ENCODE assay signal across 8 cellular contexts in the genomic region with DNA sequence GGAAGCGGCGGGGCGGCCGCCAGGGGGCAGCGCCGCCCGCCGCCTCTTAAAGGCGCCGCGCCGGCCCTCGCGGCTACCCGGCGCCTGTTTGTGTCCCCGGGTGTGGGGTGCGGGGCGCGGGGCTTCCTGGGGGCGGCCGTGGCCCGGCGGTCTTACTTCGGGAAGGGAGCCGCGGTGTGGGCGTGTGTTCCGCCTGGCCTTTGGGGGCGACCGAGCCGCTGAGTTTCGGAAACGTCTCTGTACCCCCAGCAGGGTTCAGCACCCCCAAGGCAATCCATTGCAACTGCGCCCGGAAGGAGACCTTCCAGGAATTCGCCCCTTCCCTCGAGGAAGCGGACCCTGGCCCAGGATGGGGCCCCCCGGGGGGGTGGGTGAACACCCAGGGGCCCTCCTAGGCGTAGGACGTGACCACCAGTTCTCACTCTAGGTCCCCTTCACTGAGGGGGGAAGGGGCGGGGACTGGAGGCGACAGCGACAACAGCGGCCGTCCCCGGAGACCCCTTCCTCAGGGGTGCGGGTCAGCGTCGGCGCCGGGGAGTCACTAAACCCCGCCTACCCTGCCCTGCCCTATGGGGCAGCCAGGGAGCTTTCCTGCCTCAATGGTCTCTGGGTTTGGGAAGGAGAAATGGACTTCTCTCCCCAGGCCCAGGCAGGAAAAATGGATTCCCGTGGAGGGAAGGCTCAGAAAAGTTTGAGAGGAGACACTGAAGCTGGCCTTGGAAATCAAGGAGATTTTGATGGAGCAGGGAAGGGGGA. TPM values are rescaled to one million over a fixed set of nuclear protein-coding genes. Genes with fewer than 3 reads are reported as not detected.
DNase-seq lines count a peak whose midpoint lies in the region; ATAC-seq lines count a peak whose summit lies in the region.

A gene (minus strand): TSS at position 6 of the 756 bp plus-strand sequence. CDS start 762 bp downstream, outside the sequence.

- peaks cover 41% of the 10 kb centered on the region for H3K4me1 Mint-ChIP-seq in activated CD8-positive, alpha-beta T cell treated with anti-CD3 and anti-CD28 coated beads, Interleukin-2, amount 10 ng/mL, durations not matched to agents 7 days and 5 days (ENCODE audit: low read depth)

- in situ Hi-C loops in endometrial microvascular endothelial cells (cut with HindIII; ENCODE audit: inconsistent ontology term, low pct_unique_long_range_greater_than_20kb, low sequenced_read_pairs) = loop anchor here (10.0 kb wide), 1 partner anchor 151 kb away; no protein-coding TSS in a partner anchor

- no peaks in the 10 kb centered on the region for H3K9me3 Mint-ChIP-seq in activated CD8-positive, alpha-beta T cell treated with anti-CD3 and anti-CD28 coated beads, Interleukin-2, amount 10 ng/mL, durations not matched to agents 7 days and 5 days (ENCODE audit: insufficient read depth)

- CTCF ChIA-PET in activated CD8-positive, alpha-beta T cell treated with anti-CD3 and anti-CD28 coated beads, Interleukin-2, amount 10 ng/mL, durations not matched to agents 7 days and 5 days (lab: Charles Lee) = interaction anchor here (0.8 to 4.4 kb wide), 15 partner anchors 7 to 90 kb away, joined by 3 to 145 read pairs (median 11); no protein-coding TSS in a partner anchor

- peak; percentile 58 for ATAC-seq in HG02610 (IDR thresholded peaks at IDR 0.05; ENCODE audit: unreplicated experiment)
- ATAC-seq in activated CD8-positive, alpha-beta T cell treated with anti-CD3 and anti-CD28 coated beads, Interleukin-2, amount 10 ng/mL, durations not matched to agents 7 days and 5 days = peak; percentile 0

- peak within 1 kb of the TSS; percentile 86 for H3K27ac Mint-ChIP-seq in activated CD8-positive, alpha-beta T cell treated with anti-CD3 and anti-CD28 coated beads, Interleukin-2, amount 10 ng/mL, durations not matched to agents 7 days and 5 days

- peak within 1 kb of the TSS; percentile 81 for H3K4me3 Mint-ChIP-seq in activated CD8-positive, alpha-beta T cell treated with anti-CD3 and anti-CD28 coated beads, Interleukin-2, amount 10 ng/mL, durations not matched to agents 7 days and 5 days

- H3K36me3 Mint-ChIP-seq in activated CD8-positive, alpha-beta T cell treated with anti-CD3 and anti-CD28 coated beads, Interleukin-2, amount 10 ng/mL, durations not matched to agents 7 days and 5 days (ENCODE audit: low read depth) = peaks cover 7% of the 10 kb centered on the region

- peak; percentile 10 to 67 for DNase-seq in NCI-H446 (lab: John Stamatoyannopoulos, UW)
- no peak for DNase-seq in NCI-H446 treated with DMSO at 0.1 percent for 48 hours (lab: John Stamatoyannopoulos, UW)
- peak; percentile 41 for DNase-seq in NCI-H1105 treated with DMSO at 0.1 percent for 48 hours (lab: John Stamatoyannopoulos, UW)
- peak; percentile 67 for DNase-seq in activated CD8-positive, alpha-beta T cell treated with anti-CD3 and anti-CD28 coated beads, Interleukin-2, amount 10 ng/mL, durations not matched to agents 7 days and 5 days
- DNase-seq in midbrain (lab: John Stamatoyannopoulos, UW) = peak; percentile 56
- DNase-seq in stimulated activated CD8-positive, alpha-beta memory T cell treated with anti-CD3 and anti-CD28 coated beads, Interleukin-4, amount 100 ng/mL, for 4 hours (ENCODE audit: low read depth in 2 of 2, low spot score in 1 of 2) = peak; percentile 11 to 24

- POLR2A ChIA-PET in activated CD8-positive, alpha-beta T cell treated with anti-CD3 and anti-CD28 coated beads, Interleukin-2, amount 10 ng/mL, durations not matched to agents 7 days and 5 days (lab: Charles Lee) = interaction anchor here (0.6 to 3.2 kb wide), 4 partner anchors 12 to 69 kb away, joined by 4 to 28 read pairs (median 4); a partner anchor contains a TSS

- H3K27me3 Mint-ChIP-seq in activated CD8-positive, alpha-beta T cell treated with anti-CD3 and anti-CD28 coated beads, Interleukin-2, amount 10 ng/mL, durations not matched to agents 7 days and 5 days (ENCODE audit: low read depth) = no peaks in the 10 kb centered on the region

RNA-seq across cellular contexts. Expression of the gene that starts here (rescaled TPM):
- total RNA-seq in activated CD8-positive, alpha-beta T cell treated with anti-CD3 and anti-CD28 coated beads, Interleukin-2, amount 10 ng/mL, durations not matched to agents 7 days and 5 days = 100 to 1,000 TPM; 103 to 107 TPM
- total RNA-seq in endometrial microvascular endothelial cells (ENCODE audit: inconsistent ontology term) = 37.0 TPM
